ENCODE assay signal across 12 cellular contexts in genomic region chr3:15180042-15180611, GRCh38. TPM values are rescaled to one million over a fixed set of nuclear protein-coding genes. Genes with fewer than 3 reads are reported as not detected.
DNase-seq lines count a peak whose midpoint lies in the region; ATAC-seq and TF ChIP-seq lines count a peak whose summit lies in the region.
"Had no signal": no experiment of that assay in that cellular context is flagged by ENCODE, and none has a peak within 500 bp of the region (broad histone marks: within the 10 kb centered on the region; RNA-seq: fewer than 3 reads in every experiment).

No MANE protein-coding gene starts in this region.

- peak overlapping the region; percentile 20 to 44 for H3K4me3 Mint-ChIP-seq in activated T-cell treated with anti-CD3 and anti-CD28 coated beads, Interleukin-2, amount 50 U/mL, for 72 hours

- peak overlapping the region; percentile 17 to 20 for H3K27ac ChIP-seq in uterus
- H3K27ac ChIP-seq: upper lobe of right lung had no signal

- peak in 1 of 2 donors; percentile 40 for ATAC-seq in activated T-cell treated with anti-CD3 and anti-CD28 coated beads, Interleukin-2, amount 50 U/mL, for 72 hours (replicated peaks in 1 of 2)
- ATAC-seq in GM21825 (IDR thresholded peaks at IDR 0.05; ENCODE audit: unreplicated experiment), result peak; percentile 60
- ATAC-seq in HG03565 (IDR thresholded peaks at IDR 0.05; ENCODE audit: unreplicated experiment), result peak; percentile 60
- ATAC-seq in HG02840 (IDR thresholded peaks at IDR 0.05; ENCODE audit: low FRiP score, unreplicated experiment), result no peak
- no peak for ATAC-seq in left lobe of liver
- ATAC-seq: upper lobe of right lung had no signal

- H3K9me3 ChIP-seq in uterus, result no peaks in the 10 kb centered on the region
- H3K9me3 ChIP-seq: upper lobe of right lung had no signal

- H3K36me3 Mint-ChIP-seq in activated T-cell treated with anti-CD3 and anti-CD28 coated beads, Interleukin-2, amount 50 U/mL, for 72 hours (ENCODE audit: insufficient read depth in 2 of 2), result no peaks in the 10 kb centered on the region

- H3K36me3 ChIP-seq in uterus, result no peaks in the 10 kb centered on the region
- H3K36me3 ChIP-seq: upper lobe of right lung had no signal

- H3K27me3 Mint-ChIP-seq in activated T-cell treated with anti-CD3 and anti-CD28 coated beads, Interleukin-2, amount 50 U/mL, for 72 hours (ENCODE audit: low read depth), result peaks cover 18% of the 10 kb centered on the region

- H3K4me3 ChIP-seq in uterus, result no peak overlapping the region
- H3K4me3 ChIP-seq: upper lobe of right lung had no signal

- intact Hi-C loops in uterus (cut with DNase I; ENCODE audit: low total_unique reads), result no loop called here

- TF ChIP-seq POLR2A in uterus (IDR thresholded peaks at IDR 0.05), result no peak

- no peak for TF ChIP-seq CTCF in uterus (IDR thresholded peaks at IDR 0.05)

- H3K4me1 Mint-ChIP-seq in activated T-cell treated with anti-CD3 and anti-CD28 coated beads, Interleukin-2, amount 50 U/mL, for 72 hours (ENCODE audit: low read depth), result peaks cover 13% of the 10 kb centered on the region

- no peaks in the 10 kb centered on the region for H3K4me1 ChIP-seq in uterus
- H3K4me1 ChIP-seq: upper lobe of right lung had no signal

- H3K27ac Mint-ChIP-seq in activated T-cell treated with anti-CD3 and anti-CD28 coated beads, Interleukin-2, amount 50 U/mL, for 72 hours, result peak overlapping the region; percentile 35

- DNase-seq in activated T-cell treated with anti-CD3 and anti-CD28 coated beads, Interleukin-2, amount 50 U/mL, for 72 hours, result no peak
- DNase-seq in activated T-cell treated with anti-CD3 and anti-CD28 coated beads for 4 hours, result no peak
- DNase-seq in uterus, result no peak
- DNase-seq in SHP77 (lab: John Stamatoyannopoulos, UW), result no peak
- DNase-seq in left lobe of liver (ENCODE audit: low spot score), result no peak
- DNase-seq: ACHN, erythroblast, NCI-H774, upper lobe of right lung had no signal

- H3K9me3 Mint-ChIP-seq in activated T-cell treated with anti-CD3 and anti-CD28 coated beads, Interleukin-2, amount 50 U/mL, for 72 hours, result no peaks in the 10 kb centered on the region

- no peaks in the 10 kb centered on the region for H3K27me3 ChIP-seq in uterus

RNA-seq across cellular contexts. Expression of gene CAPN7, which starts 25.9 kb away (rescaled TPM):
- 10 to 100 TPM; 26.9 to 29.6 TPM for total RNA-seq in activated T-cell treated with anti-CD3 and anti-CD28 coated beads, Interleukin-2, amount 50 U/mL, for 72 hours
- total RNA-seq in uterus, result 10 to 100 TPM; 39.2 to 89.0 (median 79.8) TPM
- total RNA-seq in left lobe of liver, result 26.8 TPM

Comparison
In these comparisons a context has a peak if more than half of its experiments do, and no peak if none do; other contexts are left out.
1. ATAC-seq: peak in GM21825 (single experiment) and HG03565 (single experiment); none in HG02840 (single experiment) and left lobe of liver (single experiment).